ENCODE assay signal across 11 cellular contexts in genomic region chr3:151426337-151426648, GRCh38. TPM values are rescaled to one million over a fixed set of nuclear protein-coding genes. Genes with fewer than 3 reads are reported as not detected.
DNase-seq lines count a peak whose midpoint lies in the region; ATAC-seq, FAIRE-seq and TF ChIP-seq lines count a peak whose summit lies in the region.
"Had no signal": no experiment of that assay in that cellular context is flagged by ENCODE, and none has a peak within 500 bp of the region (broad histone marks: within the 10 kb centered on the region; RNA-seq: fewer than 3 reads in every experiment).

No MANE protein-coding gene starts in this region.

- no peaks in the 10 kb centered on the region for H3K27me3 Mint-ChIP-seq in CD8-positive, alpha-beta T cell (ENCODE audit: low read depth)
- H3K27me3 Mint-ChIP-seq: activated CD4-positive, alpha-beta memory T cell treated with anti-CD3 and anti-CD28 coated beads, Interleukin-2, amount 10 ng/mL, durations not matched to agents 7 days and 5 days had no signal

- TF ChIP-seq CTCF in GM10248 (IDR thresholded peaks at IDR 0.05; ENCODE audit: control extremely low read depth, extremely low read depth, low read depth, missing control alignments) (no peak), GM12878 (IDR thresholded peaks at IDR 0.05 in 2 of 3, conservative IDR thresholded peaks at IDR 0.05 in 1 of 3; ENCODE audit: control insufficient read depth in 2 of 3, extremely low read depth in 1 of 3, insufficient read depth in 1 of 3, low read depth in 3 of 3, low read length in 3 of 3) (peak in 1 of 3 experiments; percentile 30; a peak in 1 of 6 replicates), psoas muscle (IDR thresholded peaks at IDR 0.05) (no peak)
- TF ChIP-seq CTCF in CD8-positive, alpha-beta T cell (IDR thresholded peaks at IDR 0.05), result no peak

- H3K4me1 ChIP-seq in GM12878 (ENCODE audit: control insufficient read depth, insufficient read depth, low read length), result no peaks in the 10 kb centered on the region; the same call in 1 of the 2 replicates
- H3K4me1 ChIP-seq in CD8-positive, alpha-beta T cell (ENCODE audit: insufficient read depth, low read length), result no peaks in the 10 kb centered on the region
- H3K4me1 ChIP-seq in psoas muscle, result no peaks in the 10 kb centered on the region

- no peak overlapping the region for H3K9ac ChIP-seq in GM12878 (ENCODE audit: control insufficient read depth, insufficient read depth, low read length)

- H3K4me1 Mint-ChIP-seq in CD8-positive, alpha-beta T cell (ENCODE audit: low read depth), result no peaks in the 10 kb centered on the region
- H3K4me1 Mint-ChIP-seq: activated CD4-positive, alpha-beta memory T cell treated with anti-CD3 and anti-CD28 coated beads, Interleukin-2, amount 10 ng/mL, durations not matched to agents 7 days and 5 days had no signal

- H3K27ac Mint-ChIP-seq in CD8-positive, alpha-beta T cell, result no peak overlapping the region
- H3K27ac Mint-ChIP-seq: activated CD4-positive, alpha-beta memory T cell treated with anti-CD3 and anti-CD28 coated beads, Interleukin-2, amount 10 ng/mL, durations not matched to agents 7 days and 5 days had no signal

- H3K27me3 ChIP-seq in GM12878 (replicated peaks in 1 of 2; ENCODE audit: control insufficient read depth in 2 of 2, insufficient read depth in 2 of 2, low read length in 1 of 2) (no peaks in the 10 kb centered on the region), psoas muscle (ENCODE audit: insufficient read depth in 3 of 3, low read length in 2 of 3) (no peaks in the 10 kb centered on the region)
- no peaks in the 10 kb centered on the region for H3K27me3 ChIP-seq in CD8-positive, alpha-beta T cell (ENCODE audit: insufficient read depth, low read length)

- no peak for FAIRE-seq in GM12878 (lab: Jason Lieb, UNC)

- peak overlapping the region; percentile 16 for H2AFZ ChIP-seq in GM12878 (ENCODE audit: control insufficient read depth, low read depth, low read length)

- intact Hi-C loops in GM12878 (cut with micrococcal nuclease; ENCODE audit: unreplicated experiment), result loop anchor here (2.0 kb wide), 1 partner anchor 47 kb away; no protein-coding TSS in a partner anchor
- intact Hi-C loops in CD8-positive, alpha-beta T cell (cut with DNase I, micrococcal nuclease), result no loop called here
- intact Hi-C loops in psoas muscle (cut with DNase I), result no loop called here

- H3K4me3 Mint-ChIP-seq in CD8-positive, alpha-beta T cell, result no peak overlapping the region
- H3K4me3 Mint-ChIP-seq: activated CD4-positive, alpha-beta memory T cell treated with anti-CD3 and anti-CD28 coated beads, Interleukin-2, amount 10 ng/mL, durations not matched to agents 7 days and 5 days had no signal

- RAD21 ChIA-PET in GM12878 (lab: Charles Lee; ENCODE audit: unreplicated experiment), result no interaction called here

- DNase-seq in GM10248 (ENCODE audit: extremely low spot score) (peak; percentile 27), GM12878 (ENCODE audit: low read depth, low spot score) (peak; percentile 9), DMS114 treated with DMSO at 0.1 percent for 48 hours (lab: John Stamatoyannopoulos, UW; ENCODE audit: unreplicated experiment) (no peak), psoas muscle (no peak)
- DNase-seq in CD8-positive, alpha-beta T cell, result no peak
- DNase-seq in activated CD8-positive, alpha-beta memory T cell treated with anti-CD3 and anti-CD28 coated beads, Interleukin-2, amount 50 U/mL, for 4 hours, result no peak
- DNase-seq: activated CD4-positive, alpha-beta memory T cell treated with anti-CD3 and anti-CD28 coated beads, Interleukin-2, amount 10 ng/mL, durations not matched to agents 7 days and 5 days; effector CD8-positive, alpha-beta T cell; NCI-H1092 treated with DMSO at 0.1 percent for 48 hours had no signal

- H3K36me3 ChIP-seq in GM12878 (ENCODE audit: control insufficient read depth in 2 of 2, insufficient read depth in 2 of 2, low read length in 1 of 2), result no peaks in the 10 kb centered on the region
- no peaks in the 10 kb centered on the region for H3K36me3 ChIP-seq in CD8-positive, alpha-beta T cell (ENCODE audit: insufficient read depth, low read length)
- H3K36me3 ChIP-seq in psoas muscle (ENCODE audit: insufficient read depth in 1 of 2, low read depth in 1 of 2), result no peaks in the 10 kb centered on the region

- POLR2A ChIA-PET in GM10248 (lab: Yijun Ruan, JAX) (no interaction called here), GM12878 (lab: Charles Lee) (interaction anchor here (0.7 kb wide), 1 partner anchor 71 kb away, joined by 4 read pairs; no protein-coding TSS in a partner anchor)
- POLR2A ChIA-PET in CD8-positive, alpha-beta T cell (lab: Charles Lee), result no interaction called here

- no peak for TF ChIP-seq RAD21 in GM12878 (IDR thresholded peaks at IDR 0.05; ENCODE audit: insufficient read depth, low read depth, low read length)

- H3K27ac ChIP-seq in GM12878 (ENCODE audit: control insufficient read depth, insufficient read depth) (no peak overlapping the region), psoas muscle (no peak overlapping the region)
- no peak overlapping the region for H3K27ac ChIP-seq in CD8-positive, alpha-beta T cell (ENCODE audit: low read depth, low read length)

- H4K20me1 ChIP-seq in GM12878 (ENCODE audit: control insufficient read depth, insufficient read depth), result no peaks in the 10 kb centered on the region

- SMC1A ChIA-PET in GM12878 (lab: Charles Lee; ENCODE audit: uncharacterized antibody, unreplicated experiment), result interaction anchor here (0.8 to 2.0 kb wide), 3 partner anchors 26 to 116 kb away, joined by 3 to 6 read pairs (median 3); no protein-coding TSS in a partner anchor

- H3K36me3 Mint-ChIP-seq in CD8-positive, alpha-beta T cell, result no peaks in the 10 kb centered on the region

- in situ Hi-C loops in GM12878 (cut with MboI), result no loop called here

- no peaks in the 10 kb centered on the region for H3K79me2 ChIP-seq in GM12878 (ENCODE audit: control insufficient read depth, insufficient read depth, low read length)

- H3K9me3 ChIP-seq in GM12878 (replicated peaks; ENCODE audit: control insufficient read depth, insufficient read depth, low read length), result no peaks in the 10 kb centered on the region
- no peaks in the 10 kb centered on the region for H3K9me3 ChIP-seq in CD8-positive, alpha-beta T cell (ENCODE audit: low read length)
- no peaks in the 10 kb centered on the region for H3K9me3 ChIP-seq in psoas muscle

- H3K9me3 Mint-ChIP-seq in CD8-positive, alpha-beta T cell, result no peaks in the 10 kb centered on the region
- H3K9me3 Mint-ChIP-seq: activated CD4-positive, alpha-beta memory T cell treated with anti-CD3 and anti-CD28 coated beads, Interleukin-2, amount 10 ng/mL, durations not matched to agents 7 days and 5 days had no signal

- no TSS peak for BruUV-seq in GM12878 (replicated peaks; lab: Mats Ljungman, UMichigan)

- CTCF ChIA-PET in GM10248 (lab: Yijun Ruan, JAX), result interaction anchor here (1.0 to 5.2 kb wide), 4 partner anchors 11 to 198 kb away, joined by 3 to 22 read pairs (median 4); no protein-coding TSS in a partner anchor
- CTCF ChIA-PET in GM12878 (lab: Yijun Ruan, JAX), result interaction anchor here (0.6 to 2.1 kb wide), 11 partner anchors 12 to 1335 kb away, joined by 3 to 15 read pairs (median 4); no protein-coding TSS in a partner anchor
- CTCF ChIA-PET in CD8-positive, alpha-beta T cell (lab: Charles Lee), result interaction anchor here (1.4 kb wide), 1 partner anchor 12 kb away, joined by 5 read pairs; no protein-coding TSS in a partner anchor

- TF ChIP-seq POLR2A in GM12878 (IDR thresholded peaks at IDR 0.05; ENCODE audit: low read depth, low read length), result no peak

- H3K4me3 ChIP-seq in GM12878 (no peak overlapping the region), psoas muscle (no peak overlapping the region)
- no peak overlapping the region for H3K4me3 ChIP-seq in CD8-positive, alpha-beta T cell (ENCODE audit: low read depth, low read length)

- no peak overlapping the region; the same call in 1 of the 2 replicates for H3K4me2 ChIP-seq in GM12878 (ENCODE audit: control insufficient read depth, insufficient read depth)

- no peak for TF ChIP-seq EP300 in GM12878 (IDR thresholded peaks at IDR 0.05; ENCODE audit: borderline replicate concordance in 1 of 2, control insufficient read depth in 1 of 2, low read depth in 2 of 2, low read length in 2 of 2)

- ATAC-seq in GM19463 (IDR thresholded peaks at IDR 0.05; ENCODE audit: unreplicated experiment) (peak; percentile 77), HG03378 (IDR thresholded peaks at IDR 0.05; ENCODE audit: unreplicated experiment) (peak; percentile 88), GM12878 (peak; percentile 88), psoas muscle (no peak)
- ATAC-seq in CD8-positive, alpha-beta T cell, result no peak

RNA-seq across cellular contexts. Expression of gene IGSF10, which starts 34.6 kb away (rescaled TPM):
- total RNA-seq in GM12878 (2013; cell fraction: nucleolus; rRNA removed), result not detected in 2 replicates
- total RNA-seq in GM12878 (2014; rRNA removed) (under 0.01 TPM in 1 of 2 replicates, not detected in the other), GM12878 (2014; rRNA removed; fragmentation: Illumina TruSeq; extraction: Trizol) (0.18 TPM in 1 of 2 replicates, not detected in the other), GM12878 (2021) (0.03 and 0.05 TPM in 2 replicates), psoas muscle (1 to 10 TPM in 1 of 4 donors, under 1 TPM in 3; 0.06 to 1.3 (median 0.37) TPM)
- polyA plus RNA-seq in GM12878 (2011; ENCODE audit: low read depth), result not detected
- polyA plus RNA-seq in GM12878 (2011; rRNA removed) (0.03 and 0.04 TPM in 2 replicates), GM12878 (2014; fragmentation: Illumina TruSeq; extraction: Trizol) (0.01 and 0.08 TPM in 2 replicates), GM12878 (2014; fragmentation: Nextera tagmentation; extraction: Ambion mirVana) (under 1 TPM; under 0.01 to 0.02 TPM), GM12878 (2014; rRNA removed) (0.04 TPM in 1 of 2 replicates, not detected in the other), GM12878 (2016; fragmentation: Nextera tagmentation; extraction: Ambion mirVana) (not detected), psoas muscle (under 1 TPM in 2 of 3 donors, not detected in 1; 0.04 to 0.23 TPM)
- 0.01 and 0.02 TPM in 2 replicates for polyA plus RNA-seq in GM12878 (2011; cell fraction: cytosol; rRNA removed)
- 0.09 and 0.28 TPM in 2 replicates for polyA plus RNA-seq in GM12878 (2011; cell fraction: nucleus; rRNA removed)
- polyA plus RNA-seq in GM12878 (2012), result 0.04 TPM in 1 of 2 replicates, not detected in the other
- under 0.01 TPM in 1 of 2 replicates, not detected in the other for polyA minus RNA-seq in GM12878 (2011; rRNA and poly(A)+ RNA removed)
- not detected in 2 replicates for polyA minus RNA-seq in GM12878 (2011; cell fraction: cytosol; rRNA and poly(A)+ RNA removed)
- under 0.01 TPM in 1 of 2 replicates, not detected in the other for polyA minus RNA-seq in GM12878 (2011; cell fraction: nucleus; rRNA and poly(A)+ RNA removed)
- not detected for total RNA-seq in CD8-positive, alpha-beta T cell
- total RNA-seq: activated CD4-positive, alpha-beta memory T cell treated with anti-CD3 and anti-CD28 coated beads, Interleukin-2, amount 10 ng/mL, durations not matched to agents 7 days and 5 days had no signal

RNA-seq across cellular contexts. Expression of gene P2RY12, which starts 41.7 kb away (rescaled TPM):
- 3.3 and 3.4 TPM in 2 replicates for total RNA-seq in GM12878 (2013; cell fraction: nucleolus; rRNA removed)
- 0.73 and 0.93 TPM in 2 replicates for total RNA-seq in GM12878 (2014; rRNA removed)
- 0.85 and 0.92 TPM in 2 replicates for total RNA-seq in GM12878 (2014; rRNA removed; fragmentation: Illumina TruSeq; extraction: Trizol)
- total RNA-seq in GM12878 (2021), result 0.38 and 0.48 TPM in 2 replicates
- polyA plus RNA-seq in GM12878 (2011; ENCODE audit: low read depth), result not detected
- polyA plus RNA-seq in GM12878 (2011; rRNA removed), result 0.14 TPM in 1 of 2 replicates, not detected in the other
- not detected in 2 replicates for polyA plus RNA-seq in GM12878 (2011; cell fraction: cytosol; rRNA removed)
- polyA plus RNA-seq in GM12878 (2011; cell fraction: nucleus; rRNA removed), result not detected in 2 replicates
- polyA plus RNA-seq in GM12878 (2012), result 0.08 and 0.14 TPM in 2 replicates
- polyA plus RNA-seq in GM12878 (2014; fragmentation: Illumina TruSeq; extraction: Trizol), result 0.81 and 1.0 TPM in 2 replicates
- polyA plus RNA-seq in GM12878 (2014; fragmentation: Nextera tagmentation; extraction: Ambion mirVana), result under 1 TPM; 0.27 to 0.85 TPM
- polyA plus RNA-seq in GM12878 (2014; rRNA removed), result 0.34 and 0.59 TPM in 2 replicates
- polyA plus RNA-seq in GM12878 (2016; fragmentation: Nextera tagmentation; extraction: Ambion mirVana), result under 1 TPM in 1 of 2 experiments, not detected in 1; 0.35 TPM
- polyA minus RNA-seq in GM12878 (2011; rRNA and poly(A)+ RNA removed), result not detected in 2 replicates
- not detected in 2 replicates for polyA minus RNA-seq in GM12878 (2011; cell fraction: cytosol; rRNA and poly(A)+ RNA removed)
- polyA minus RNA-seq in GM12878 (2011; cell fraction: nucleus; rRNA and poly(A)+ RNA removed), result not detected in 2 replicates
- not detected for total RNA-seq in CD8-positive, alpha-beta T cell
- 1 to 10 TPM in 1 of 4 donors, under 1 TPM in 3; 0.25 to 1.1 (median 0.56) TPM for total RNA-seq in psoas muscle
- under 1 TPM in 2 of 3 donors, not detected in 1; 0.13 to 0.14 TPM for polyA plus RNA-seq in psoas muscle
- total RNA-seq: activated CD4-positive, alpha-beta memory T cell treated with anti-CD3 and anti-CD28 coated beads, Interleukin-2, amount 10 ng/mL, durations not matched to agents 7 days and 5 days had no signal

Comparison
In these comparisons a context has a peak if more than half of its experiments do, and no peak if none do; other contexts are left out.
1. DNase-seq: peak in GM10248 (single experiment) and GM12878 (single experiment); none in DMS114 treated with DMSO at 0.1 percent for 48 hours (single experiment), CD8-positive, alpha-beta T cell (0 of 7), psoas muscle (0 of 2) and activated CD8-positive, alpha-beta memory T cell treated with anti-CD3 and anti-CD28 coated beads, Interleukin-2, amount 50 U/mL, for 4 hours (single experiment).
2. ATAC-seq: peak in GM19463 (single experiment), HG03378 (single experiment) and GM12878 (single experiment); none in CD8-positive, alpha-beta T cell (single experiment) and psoas muscle (0 of 4).